22 cellular contexts compared by ENCODE assay signal in the genomic region with DNA sequence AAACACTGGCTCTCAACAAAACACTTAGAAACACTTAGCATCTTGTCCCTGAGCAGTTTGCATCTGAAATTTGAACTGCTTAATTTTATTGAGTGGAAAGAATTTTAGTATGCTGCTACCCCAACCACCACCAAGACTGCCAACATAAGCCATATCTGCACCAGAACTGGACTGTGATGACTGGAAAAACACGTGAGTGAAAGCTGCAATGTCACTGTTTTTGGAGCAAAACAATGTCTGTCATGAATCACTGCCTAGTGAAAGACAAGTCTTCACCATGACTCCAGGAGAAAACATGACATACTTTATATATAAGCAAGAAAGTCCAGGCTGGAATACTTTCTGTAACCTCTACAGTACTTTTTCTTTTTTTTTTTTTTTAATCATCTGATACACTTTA.
A peak's percentile ranks its signal among the peaks of the same experiment; 100 is the strongest.
DNase-seq lines count a peak whose midpoint lies in the region; TF ChIP-seq lines count a peak whose summit lies in the region.
"Had no signal": no experiment of that assay in that cellular context is flagged by ENCODE, and none has a peak within 500 bp of the region (broad histone marks: within the 10 kb centered on the region; RNA-seq: fewer than 3 reads in every experiment).

No MANE protein-coding gene starts in this region.

- H3K36me3 ChIP-seq in mammary epithelial cell (ENCODE audit: insufficient read depth, low read length), result no peaks in the 10 kb centered on the region
- no peaks in the 10 kb centered on the region for H3K36me3 ChIP-seq in mesenchymal stem cell (ENCODE audit: control insufficient read depth in 1 of 2, insufficient read depth in 2 of 2, low read depth in 1 of 2, low read length in 2 of 2)
- H3K36me3 ChIP-seq: cardiac muscle cell, heart right ventricle, SJSA1 had no signal

- H4K8ac ChIP-seq in mesenchymal stem cell (ENCODE audit: low read length), result no peak overlapping the region

- no peak overlapping the region for H3K27ac ChIP-seq in mammary epithelial cell (ENCODE audit: insufficient read depth, low read depth, low read length)
- no peak overlapping the region for H3K27ac ChIP-seq in mesenchymal stem cell (ENCODE audit: low read length, poor library complexity, severe bottlenecking)
- H3K27ac ChIP-seq: 22Rv1, cardiac muscle cell, heart right ventricle, psoas muscle, SJSA1 had no signal

- H3K4me2 ChIP-seq in mammary epithelial cell (ENCODE audit: insufficient read depth, low read depth, low read length) (no peak overlapping the region), mesenchymal stem cell (ENCODE audit: low read length, poor library complexity, severe bottlenecking) (no peak overlapping the region)
- H3K4me2 ChIP-seq: smooth muscle cell had no signal

- CTCF ChIA-PET in mammary epithelial cell (lab: Charles Lee; ENCODE audit: low non-redundant PET), result no interaction called here

- intact Hi-C loops in mammary epithelial cell (cut with micrococcal nuclease), result no loop called here

- in situ Hi-C loops in mammary epithelial cell (cut with MboI; ENCODE audit: low sequenced_read_pairs in 2 of 2), result loop anchor here in 1 of 2 donors (25.0 kb wide), 1 partner anchor 638 kb away; no protein-coding TSS in a partner anchor

- DNase-seq in DMS153 (lab: John Stamatoyannopoulos, UW), result peak; percentile 2
- no peak for DNase-seq in DMS153 treated with DMSO at 0.1 percent for 48 hours (lab: John Stamatoyannopoulos, UW; ENCODE audit: unreplicated experiment)
- peak; percentile 88 for DNase-seq in M059J (ENCODE audit: low read depth)
- DNase-seq in mammary epithelial cell, result peak; percentile 32
- DNase-seq in mesenchymal stem cell, result peak; percentile 58
- no peak for DNase-seq in stimulated activated CD8-positive, alpha-beta memory T cell treated with anti-CD3 and anti-CD28 coated beads, Interleukin-4, amount 100 ng/mL, for 48 hours
- no peak for DNase-seq in LoVo (ENCODE audit: low spot score)
- no peak for DNase-seq in glomerular visceral epithelial cell (ENCODE audit: extremely low spot score)
- DNase-seq: activated CD8-positive, alpha-beta memory T cell treated with anti-CD3 and anti-CD28 coated beads for 24 hours; activated T-cell treated with anti-CD3 and anti-CD28 coated beads, Interleukin-2, amount 50 U/mL, for 72 hours; Calu3; effector CD4-positive, alpha-beta T cell; GF-D8; heart right ventricle; KG1; NCI-H187 treated with DMSO at 0.1 percent for 48 hours; NCI-H524 treated with DMSO at 0.1 percent for 48 hours; psoas muscle had no signal

- H2BK120ac ChIP-seq in mesenchymal stem cell (ENCODE audit: low read depth, low read length), result no peak overlapping the region

- H3K14ac ChIP-seq in mesenchymal stem cell (ENCODE audit: low read length in 2 of 2), result no peak overlapping the region

- no peak for TF ChIP-seq CTCF in mammary epithelial cell (conservative IDR thresholded peaks at IDR 0.05 in 1 of 2, IDR thresholded peaks at IDR 0.05 in 1 of 2; ENCODE audit: extremely low read depth in 1 of 2, insufficient read depth in 1 of 2, low read depth in 1 of 2, low read length in 2 of 2)

- no peak overlapping the region for H3K4ac ChIP-seq in mesenchymal stem cell (ENCODE audit: low read depth in 1 of 2, low read length in 2 of 2)

- H3K9ac ChIP-seq in mammary epithelial cell (ENCODE audit: insufficient read depth, low read length) (no peak overlapping the region), mesenchymal stem cell (ENCODE audit: low read length) (no peak overlapping the region)

- H3K27me3 ChIP-seq in mammary epithelial cell (ENCODE audit: insufficient read depth, low read length) (peaks cover 6% of the 10 kb centered on the region), mesenchymal stem cell (ENCODE audit: control insufficient read depth in 1 of 2, insufficient read depth in 1 of 2, low read length in 2 of 2) (no peaks in the 10 kb centered on the region)
- H3K27me3 ChIP-seq: cardiac muscle cell, heart right ventricle, SJSA1 had no signal

- H2BK5ac ChIP-seq in mesenchymal stem cell (ENCODE audit: low read depth, low read length, poor library complexity, severe bottlenecking), result no peak overlapping the region

- H2AFZ ChIP-seq in mammary epithelial cell (ENCODE audit: low read depth, low read length), result no peak overlapping the region
- no peak overlapping the region for H2AFZ ChIP-seq in mesenchymal stem cell (ENCODE audit: low read depth, low read length)

- no peak overlapping the region for H4K91ac ChIP-seq in mesenchymal stem cell (ENCODE audit: low read length)

- no peak overlapping the region for H3K18ac ChIP-seq in mesenchymal stem cell (ENCODE audit: low read depth in 1 of 2, low read length in 2 of 2)

- H3K79me2 ChIP-seq in mammary epithelial cell (ENCODE audit: insufficient read depth, low read length), result no peaks in the 10 kb centered on the region

- H2AK5ac ChIP-seq in mesenchymal stem cell (ENCODE audit: low read length, severe bottlenecking), result no peak overlapping the region

- WGBS in mammary epithelial cell (ENCODE audit: low coverage, missing lambda C conversion rate), result 0% methylated on average over 1 of the region's 1 CpG
- 0% methylated on average over 1 of the region's 1 CpG for WGBS in mesenchymal stem cell

- no peak overlapping the region for H3K23ac ChIP-seq in mesenchymal stem cell (ENCODE audit: low read length in 2 of 2)

- H3K9me3 ChIP-seq in mammary epithelial cell (replicated peaks; ENCODE audit: insufficient read depth, low read length) (no peaks in the 10 kb centered on the region), mesenchymal stem cell (ENCODE audit: control insufficient read depth, low read length) (no peaks in the 10 kb centered on the region)
- H3K9me3 ChIP-seq: heart right ventricle, psoas muscle had no signal

- no peak overlapping the region for H3K4me3 ChIP-seq in mammary epithelial cell (replicated peaks in 1 of 3; ENCODE audit: insufficient read depth in 1 of 3, low read depth in 2 of 3, low read length in 3 of 3)
- no peak overlapping the region for H3K4me3 ChIP-seq in mesenchymal stem cell (ENCODE audit: insufficient read depth in 1 of 2, low read depth in 1 of 2, low read length in 2 of 2)
- H3K4me3 ChIP-seq: cardiac muscle cell, heart right ventricle, psoas muscle, SJSA1, smooth muscle cell had no signal

- H2BK15ac ChIP-seq in mesenchymal stem cell (ENCODE audit: low read depth, poor library complexity, severe bottlenecking), result no peak overlapping the region

- H3K4me1 ChIP-seq in mammary epithelial cell (ENCODE audit: insufficient read depth, low read length), result no peaks in the 10 kb centered on the region
- no peaks in the 10 kb centered on the region for H3K4me1 ChIP-seq in mesenchymal stem cell (ENCODE audit: control insufficient read depth, insufficient read depth, low read depth, low read length)
- H3K4me1 ChIP-seq: heart right ventricle, psoas muscle, SJSA1 had no signal

- H4K20me1 ChIP-seq in mammary epithelial cell (ENCODE audit: insufficient read depth, low read length), result no peaks in the 10 kb centered on the region

- no TSS peak for BruUV-seq in mammary epithelial cell (replicated peaks; lab: Mats Ljungman, UMichigan)

- no peaks in the 10 kb centered on the region for H3K79me1 ChIP-seq in mesenchymal stem cell (replicated peaks; ENCODE audit: low read length, poor library complexity, severe bottlenecking)

- dilution Hi-C loops in mammary epithelial cell (cut with HindIII; ENCODE audit: low sequenced_read_pairs), result no loop called here

- H2BK12ac ChIP-seq in mesenchymal stem cell (ENCODE audit: low read length in 2 of 2), result no peak overlapping the region

Comparison
In these comparisons a context has a peak if more than half of its experiments do, and no peak if none do; other contexts are left out.
1. DNase-seq: peak in DMS153 (single experiment), M059J (single experiment), mammary epithelial cell (single experiment) and mesenchymal stem cell (single experiment); none in DMS153 treated with DMSO at 0.1 percent for 48 hours (single experiment), stimulated activated CD8-positive, alpha-beta memory T cell treated with anti-CD3 and anti-CD28 coated beads, Interleukin-4, amount 100 ng/mL, for 48 hours (single experiment), LoVo (single experiment) and glomerular visceral epithelial cell (single experiment).